18 cellular contexts compared by ENCODE assay signal in genomic region chr10:6054884-6055283, GRCh38. TPM values are rescaled to one million over a fixed set of nuclear protein-coding genes. Genes with fewer than 3 reads are reported as not detected.
DNase-seq lines count a peak whose midpoint lies in the region; ATAC-seq and TF ChIP-seq lines count a peak whose summit lies in the region.
"Had no signal": no experiment of that assay in that cellular context is flagged by ENCODE, and none has a peak within 500 bp of the region (broad histone marks: within the 10 kb centered on the region; RNA-seq: fewer than 3 reads in every experiment).

No MANE protein-coding gene starts in this region.

- H3K27ac ChIP-seq in OCI-LY1 (ENCODE audit: low read depth, low read length, poor library complexity, severe bottlenecking) (peak overlapping the region; percentile 92), spleen (peak overlapping the region in 6 of 8 donors; percentile 54 to 94 (median 86)), caudate nucleus (ENCODE audit: low read depth, low read length) (no peak overlapping the region)
- H3K27ac ChIP-seq: hepatocyte had no signal

- no peak for ATAC-seq in activated naive CD8-positive, alpha-beta T cell treated with anti-CD3 and anti-CD28 coated beads, Interleukin-2, amount 50 U/mL, for 24 hours

- H3K27me3 ChIP-seq in OCI-LY1 (ENCODE audit: insufficient read depth, low read length) (no peaks in the 10 kb centered on the region), spleen (replicated peaks in 1 of 7) (no peaks in the 10 kb centered on the region), MG63 (peaks cover 4% of the 10 kb centered on the region; the same call in 1 of the 2 replicates)
- H3K27me3 ChIP-seq: thyroid gland had no signal

- peaks cover 84% of the 10 kb centered on the region for H3K36me3 Mint-ChIP-seq in activated naive CD8-positive, alpha-beta T cell treated with anti-CD3 and anti-CD28 coated beads, Interleukin-2, amount 50 U/mL, for 24 hours (ENCODE audit: low read depth)
- no peaks in the 10 kb centered on the region for H3K36me3 Mint-ChIP-seq in mesothelial cell of epicardium

- peaks cover 3% of the 10 kb centered on the region for H3K27me3 Mint-ChIP-seq in activated naive CD8-positive, alpha-beta T cell treated with anti-CD3 and anti-CD28 coated beads, Interleukin-2, amount 50 U/mL, for 24 hours
- peaks cover 70% of the 10 kb centered on the region for H3K27me3 Mint-ChIP-seq in mesothelial cell of epicardium (ENCODE audit: low read depth)

- H3K9me3 ChIP-seq in OCI-LY1 (ENCODE audit: low read length) (no peaks in the 10 kb centered on the region), spleen (no peaks in the 10 kb centered on the region), MG63 (no peaks in the 10 kb centered on the region)
- H3K9me3 ChIP-seq: thyroid gland had no signal

- no peaks in the 10 kb centered on the region for H3K9me3 Mint-ChIP-seq in activated naive CD8-positive, alpha-beta T cell treated with anti-CD3 and anti-CD28 coated beads, Interleukin-2, amount 50 U/mL, for 24 hours
- no peaks in the 10 kb centered on the region for H3K9me3 Mint-ChIP-seq in mesothelial cell of epicardium

- H3K4me1 Mint-ChIP-seq in activated naive CD8-positive, alpha-beta T cell treated with anti-CD3 and anti-CD28 coated beads, Interleukin-2, amount 50 U/mL, for 24 hours: peaks cover 89% of the 10 kb centered on the region
- H3K4me1 Mint-ChIP-seq in mesothelial cell of epicardium: no peaks in the 10 kb centered on the region

- H2AFZ ChIP-seq in OCI-LY1 (ENCODE audit: low read length): no peak overlapping the region
- H2AFZ ChIP-seq: hepatocyte had no signal

- peak overlapping the region; percentile 60; the same call in 1 of the 2 replicates for H3K4me2 ChIP-seq in OCI-LY1 (ENCODE audit: low read length)
- H3K4me2 ChIP-seq: hepatocyte had no signal

- no peak overlapping the region; the same call in 1 of the 2 replicates for H3K9ac ChIP-seq in OCI-LY1 (ENCODE audit: low read length)

- H3K36me3 ChIP-seq in OCI-LY1 (ENCODE audit: insufficient read depth, low read length) (peaks cover 35% of the 10 kb centered on the region; the same call in 1 of the 2 replicates), spleen (no peaks in the 10 kb centered on the region), MG63 (no peaks in the 10 kb centered on the region)
- H3K36me3 ChIP-seq: thyroid gland had no signal

- 94 to 99% (median 95%) methylated on average over 5 of the region's 5 CpGs for WGBS in spleen, 5 donors

- H3K4me1 ChIP-seq in OCI-LY1 (ENCODE audit: insufficient read depth, low read length, severe bottlenecking) (peaks cover 94% of the 10 kb centered on the region), spleen (peaks cover 62 to 95% (median 86%) of the 10 kb centered on the region in 6 donors)

- no peak overlapping the region for H3K4me3 ChIP-seq in OCI-LY1 (ENCODE audit: low read depth, low read length, poor library complexity, severe bottlenecking)
- no peak overlapping the region for H3K4me3 ChIP-seq in spleen
- no peak overlapping the region for H3K4me3 ChIP-seq in MG63
- H3K4me3 ChIP-seq: hepatocyte, thyroid gland had no signal

- intact Hi-C loops in spleen (cut with DNase I; ENCODE audit: low total_unique reads): no loop called here

- peaks cover 16% of the 10 kb centered on the region; the same call in 1 of the 2 replicates for H3K79me2 ChIP-seq in OCI-LY1 (ENCODE audit: insufficient read depth, low read length)
- H3K79me2 ChIP-seq: hepatocyte had no signal

- TF ChIP-seq CTCF in OCI-LY1 (IDR thresholded peaks at IDR 0.05; ENCODE audit: low read length) (no peak), spleen (IDR thresholded peaks at IDR 0.05 in 8 of 11, conservative IDR thresholded peaks at IDR 0.05 in 3 of 11) (no peak), mesothelial cell of epicardium (IDR thresholded peaks at IDR 0.05; ENCODE audit: unreplicated experiment) (no peak)

- no peaks in the 10 kb centered on the region for H3K9me2 ChIP-seq in OCI-LY1 (ENCODE audit: low read depth, low read length)

- peaks cover 9% of the 10 kb centered on the region; the same call in 1 of the 2 replicates for H3F3A ChIP-seq in OCI-LY1 (ENCODE audit: insufficient read depth, low read length)

- peak overlapping the region; percentile 86 for H3K4me3 Mint-ChIP-seq in activated naive CD8-positive, alpha-beta T cell treated with anti-CD3 and anti-CD28 coated beads, Interleukin-2, amount 50 U/mL, for 24 hours
- no peak overlapping the region for H3K4me3 Mint-ChIP-seq in mesothelial cell of epicardium

- no peaks in the 10 kb centered on the region for H4K20me1 ChIP-seq in OCI-LY1 (ENCODE audit: insufficient read depth, low read length)

- TF ChIP-seq POLR2A in spleen (IDR thresholded peaks at IDR 0.05): no peak

- H3K27ac Mint-ChIP-seq in activated naive CD8-positive, alpha-beta T cell treated with anti-CD3 and anti-CD28 coated beads, Interleukin-2, amount 50 U/mL, for 24 hours: peak overlapping the region; percentile 93
- no peak overlapping the region for H3K27ac Mint-ChIP-seq in mesothelial cell of epicardium

- peak; percentile 1 for DNase-seq in activated gamma-delta T cell treated with Interleukin-2 at 50 U/mL for 16 hours
- no peak for DNase-seq in activated gamma-delta T cell (lab: John Stamatoyannopoulos, UW)
- no peak for DNase-seq in activated naive CD8-positive, alpha-beta T cell treated with anti-CD3 and anti-CD28 coated beads, Interleukin-2, amount 50 U/mL, for 24 hours
- DNase-seq in spleen: no peak
- no peak for DNase-seq in mesothelial cell of epicardium (ENCODE audit: low spot score in 2 of 2, unreplicated experiment in 2 of 2)
- no peak for DNase-seq in MG63
- DNase-seq in caudate nucleus (lab: John Stamatoyannopoulos, UW): no peak
- DNase-seq: aorta, NCI-H2171, T-helper 9 cell had no signal

RNA-seq across cellular contexts. Expression of gene IL2RA, which starts 7.3 kb away (rescaled TPM):
- total RNA-seq in spleen (10 to 100 TPM in 5 of 7 donors, 1 to 10 TPM in 2; 3.5 to 78.7 (median 22.8) TPM), mesothelial cell of epicardium (not detected in 3 replicates)
- 1 to 10 TPM; 5.0 to 9.7 (median 5.6) TPM for polyA plus RNA-seq in spleen
- not detected in 2 replicates for total RNA-seq in MG63 (2014; rRNA removed; shearing (Covaris generic); ENCODE audit: low replicate concordance)
- total RNA-seq: Calu3, dermis microvascular lymphatic vessel endothelial cell, H4, hepatocyte, pulmonary artery endothelial cell had no signal
- polyA plus RNA-seq: AG04450, hepatocyte had no signal

RNA-seq across cellular contexts. Expression of gene RBM17, which starts 34.0 kb away (rescaled TPM):
- total RNA-seq in spleen (100 to 1,000 TPM in 6 of 7 donors, 10 to 100 TPM in 1; 93.2 to 140 (median 120) TPM), mesothelial cell of epicardium (108 to 115 TPM (median 112 TPM) in 3 replicates)
- polyA plus RNA-seq in spleen: 100 to 1,000 TPM in 1 of 3 donors, 10 to 100 TPM in 2; 63.1 to 100 (median 93.5) TPM
- 27.2 and 99.9 TPM in 2 replicates for total RNA-seq in MG63 (2014; rRNA removed; shearing (Covaris generic); ENCODE audit: low replicate concordance)
